8 cellular contexts compared by ENCODE assay signal in genomic region chr18:2515908-2516625, GRCh38. TPM values are rescaled to one million over a fixed set of nuclear protein-coding genes. Genes with fewer than 3 reads are reported as not detected.
DNase-seq lines count a peak whose midpoint lies in the region; ATAC-seq and TF ChIP-seq lines count a peak whose summit lies in the region.

No MANE protein-coding gene starts in this region.

- no peak overlapping the region for H3K27ac Mint-ChIP-seq in activated T-cell treated with anti-CD3 and anti-CD28 coated beads, Interleukin-2, amount 50 U/mL, for 72 hours
- peak overlapping the region in 3 of 6 donors; percentile 39 to 77 (median 71) for H3K27ac Mint-ChIP-seq in naive B cell
- no peak overlapping the region for H3K27ac Mint-ChIP-seq in activated T-helper 2 cell treated with anti-CD3 and anti-CD28 coated beads, Interferon-gamma antibody, Interleukin-2, Interleukin-4, amounts not matched to agents 10 μg/mL and 5 μg/mL and 100 μg/mL, durations not matched to agents 14 hours and 24 hours and 36 hours

- TF ChIP-seq CTCF in HL-60 (IDR thresholded peaks at IDR 0.05; ENCODE audit: insufficient read depth, low read length) = no peak

- intact Hi-C loops in activated T-helper 2 cell treated with anti-CD3 and anti-CD28 coated beads, Interferon-gamma antibody, Interleukin-2, Interleukin-4, amounts not matched to agents 10 μg/mL and 5 μg/mL and 100 μg/mL, durations not matched to agents 14 hours and 24 hours and 36 hours (cut with micrococcal nuclease) = no loop called here

- H3K27ac ChIP-seq in HL-60 (replicated peaks) (peak overlapping the region; percentile 51), substantia nigra (ENCODE audit: low read depth, low read length, poor library complexity, severe bottlenecking) (no peak overlapping the region)

- no peaks in the 10 kb centered on the region for H3K27me3 Mint-ChIP-seq in activated T-cell treated with anti-CD3 and anti-CD28 coated beads, Interleukin-2, amount 50 U/mL, for 72 hours (ENCODE audit: low read depth)
- H3K27me3 Mint-ChIP-seq in naive B cell = peaks cover 0 to 6% (median 0%) of the 10 kb centered on the region in 3 donors
- H3K27me3 Mint-ChIP-seq in activated T-helper 2 cell treated with anti-CD3 and anti-CD28 coated beads, Interferon-gamma antibody, Interleukin-2, Interleukin-4, amounts not matched to agents 10 μg/mL and 5 μg/mL and 100 μg/mL, durations not matched to agents 14 hours and 24 hours and 36 hours (ENCODE audit: low read depth) = no peaks in the 10 kb centered on the region

- no peak overlapping the region for H3K4me3 ChIP-seq in HL-60 (replicated peaks; ENCODE audit: insufficient read depth, low read length)

- peak; percentile 91 to 96 for ATAC-seq in activated T-cell treated with anti-CD3 and anti-CD28 coated beads, Interleukin-2, amount 50 U/mL, for 72 hours (replicated peaks in 1 of 2)
- ATAC-seq in naive B cell (ENCODE audit: low read depth in 2 of 2) (peak; percentile 63 to 73), HG03139 (IDR thresholded peaks at IDR 0.05; ENCODE audit: unreplicated experiment) (no peak)

- no peaks in the 10 kb centered on the region for H3K27me3 ChIP-seq in HL-60 (ENCODE audit: insufficient read depth, poor library complexity, severe bottlenecking)

- peaks cover 0 to 2% of the 10 kb centered on the region in 2 donors for H3K36me3 Mint-ChIP-seq in activated T-cell treated with anti-CD3 and anti-CD28 coated beads, Interleukin-2, amount 50 U/mL, for 72 hours (ENCODE audit: insufficient read depth in 2 of 2)
- H3K36me3 Mint-ChIP-seq in naive B cell = no peaks in the 10 kb centered on the region
- H3K36me3 Mint-ChIP-seq in activated T-helper 2 cell treated with anti-CD3 and anti-CD28 coated beads, Interferon-gamma antibody, Interleukin-2, Interleukin-4, amounts not matched to agents 10 μg/mL and 5 μg/mL and 100 μg/mL, durations not matched to agents 14 hours and 24 hours and 36 hours (ENCODE audit: low read depth) = no peaks in the 10 kb centered on the region

- peaks cover 18% of the 10 kb centered on the region for H3K4me1 Mint-ChIP-seq in activated T-cell treated with anti-CD3 and anti-CD28 coated beads, Interleukin-2, amount 50 U/mL, for 72 hours (ENCODE audit: low read depth)
- H3K4me1 Mint-ChIP-seq in naive B cell = peaks cover 10 to 15% (median 14%) of the 10 kb centered on the region in 3 donors
- H3K4me1 Mint-ChIP-seq in activated T-helper 2 cell treated with anti-CD3 and anti-CD28 coated beads, Interferon-gamma antibody, Interleukin-2, Interleukin-4, amounts not matched to agents 10 μg/mL and 5 μg/mL and 100 μg/mL, durations not matched to agents 14 hours and 24 hours and 36 hours (ENCODE audit: low read depth) = peaks cover 16% of the 10 kb centered on the region

- DNase-seq in GM03348 (ENCODE audit: low spot score) = peak; percentile 65
- peak; percentile 63 to 87 for DNase-seq in HL-60 (ENCODE audit: low read depth in 1 of 2, low spot score in 1 of 2)
- peak; percentile 14 to 25 for DNase-seq in activated T-cell treated with anti-CD3 and anti-CD28 coated beads, Interleukin-2, amount 50 U/mL, for 72 hours
- DNase-seq in naive B cell = peak; percentile 14
- no peak for DNase-seq in substantia nigra (lab: John Stamatoyannopoulos, UW)
- DNase-seq in activated T-helper 2 cell treated with anti-CD3 and anti-CD28 coated beads, Interferon-gamma antibody, Interleukin-2, Interleukin-4, amounts not matched to agents 10 μg/mL and 5 μg/mL and 100 μg/mL, durations not matched to agents 14 hours and 24 hours and 36 hours (ENCODE audit: low spot score) = no peak
- no peak for DNase-seq in NCI-H2196 (lab: John Stamatoyannopoulos, UW; ENCODE audit: unreplicated experiment)

- no peak overlapping the region for H3K4me3 Mint-ChIP-seq in activated T-cell treated with anti-CD3 and anti-CD28 coated beads, Interleukin-2, amount 50 U/mL, for 72 hours
- peak overlapping the region in 1 of 8 donors; percentile 8 for H3K4me3 Mint-ChIP-seq in naive B cell
- H3K4me3 Mint-ChIP-seq in activated T-helper 2 cell treated with anti-CD3 and anti-CD28 coated beads, Interferon-gamma antibody, Interleukin-2, Interleukin-4, amounts not matched to agents 10 μg/mL and 5 μg/mL and 100 μg/mL, durations not matched to agents 14 hours and 24 hours and 36 hours (ENCODE audit: low read depth) = no peak overlapping the region

- H3K9me3 Mint-ChIP-seq in activated T-cell treated with anti-CD3 and anti-CD28 coated beads, Interleukin-2, amount 50 U/mL, for 72 hours = peaks cover 0 to 3% of the 10 kb centered on the region in 2 donors
- peaks cover 0 to 9% (median 0%) of the 10 kb centered on the region in 7 donors for H3K9me3 Mint-ChIP-seq in naive B cell
- no peaks in the 10 kb centered on the region for H3K9me3 Mint-ChIP-seq in activated T-helper 2 cell treated with anti-CD3 and anti-CD28 coated beads, Interferon-gamma antibody, Interleukin-2, Interleukin-4, amounts not matched to agents 10 μg/mL and 5 μg/mL and 100 μg/mL, durations not matched to agents 14 hours and 24 hours and 36 hours

RNA-seq across cellular contexts. Expression of gene METTL4, which starts 55.2 kb away (rescaled TPM):
- 10 to 100 TPM; 23.1 to 28.3 TPM for total RNA-seq in activated T-cell treated with anti-CD3 and anti-CD28 coated beads, Interleukin-2, amount 50 U/mL, for 72 hours
- polyA plus RNA-seq in naive B cell (ENCODE audit: low read depth in 6 of 6) = 10 to 100 TPM in 5 of 6 donors, 1 to 10 TPM in 1; 4.0 to 18.0 (median 15.5) TPM
- total RNA-seq in activated T-helper 2 cell treated with anti-CD3 and anti-CD28 coated beads, Interferon-gamma antibody, Interleukin-2, Interleukin-4, amounts not matched to agents 10 μg/mL and 5 μg/mL and 100 μg/mL, durations not matched to agents 14 hours and 24 hours and 36 hours = 17.8 and 18.3 TPM in 2 replicates

RNA-seq across cellular contexts. Expression of gene NDC80, which starts 55.3 kb away (rescaled TPM):
- total RNA-seq in activated T-cell treated with anti-CD3 and anti-CD28 coated beads, Interleukin-2, amount 50 U/mL, for 72 hours = 100 to 1,000 TPM in 1 of 2 donors, 10 to 100 TPM in 1; 82.0 to 113 TPM
- polyA plus RNA-seq in naive B cell (ENCODE audit: low read depth in 6 of 6) = 1 to 10 TPM in 5 of 6 donors, not detected in 1; 1.7 to 3.5 (median 2.7) TPM
- total RNA-seq in activated T-helper 2 cell treated with anti-CD3 and anti-CD28 coated beads, Interferon-gamma antibody, Interleukin-2, Interleukin-4, amounts not matched to agents 10 μg/mL and 5 μg/mL and 100 μg/mL, durations not matched to agents 14 hours and 24 hours and 36 hours = 41.5 and 43.0 TPM in 2 replicates

Comparison
In these comparisons a context has a peak if more than half of its experiments do, and no peak if none do; other contexts are left out.
1. DNase-seq: peak in GM03348 (single experiment), HL-60 (2 of 2), activated T-cell treated with anti-CD3 and anti-CD28 coated beads, Interleukin-2, amount 50 U/mL, for 72 hours (2 of 2) and naive B cell (single experiment); none in substantia nigra (0 of 49), activated T-helper 2 cell treated with anti-CD3 and anti-CD28 coated beads, Interferon-gamma antibody, Interleukin-2, Interleukin-4, amounts not matched to agents 10 μg/mL and 5 μg/mL and 100 μg/mL, durations not matched to agents 14 hours and 24 hours and 36 hours (single experiment) and NCI-H2196 (single experiment).